Comparison of ENCODE assay signal across 23 cellular contexts in genomic region chr16:79834720-79835119, GRCh38.
"Had no signal": no experiment of that assay in that cellular context is flagged by ENCODE, and none has a peak within 500 bp of the region (broad histone marks: within the 10 kb centered on the region; RNA-seq: fewer than 3 reads in every experiment).

No MANE protein-coding gene starts in this region.

- H3K36me3 ChIP-seq: neural progenitor cell, ovary, stomach, thoracic aorta, thyroid gland, tibial nerve, upper lobe of right lung, uterus had no signal

- H3K27ac ChIP-seq: neural progenitor cell, ovary, parathyroid adenoma, psoas muscle, stomach, thoracic aorta, thyroid gland, tibial nerve, upper lobe of right lung had no signal

- H3K27me3 ChIP-seq: neural progenitor cell, ovary, stomach, thyroid gland, tibial nerve, upper lobe of right lung, uterus had no signal

- H3K9me3 ChIP-seq: ovary, psoas muscle, stomach, thoracic aorta, thyroid gland, tibial nerve, upper lobe of right lung, uterus had no signal

- H3K4me2 ChIP-seq: neural progenitor cell had no signal

- DNase-seq: naive thymus-derived CD4-positive, alpha-beta T cell; natural killer cell; occipital lobe; ovary; posterior cingulate gyrus; psoas muscle; stimulated activated CD4-positive, alpha-beta T cell treated with anti-CD3 and anti-CD28 coated beads, Interleukin-15, amount 100 ng/mL, for 24 hours; stimulated activated CD4-positive, alpha-beta T cell treated with anti-CD3 and anti-CD28 coated beads, Interleukin-2, amount 100 ng/mL, for 24 hours; stimulated activated CD4-positive, alpha-beta T cell treated with anti-CD3 and anti-CD28 coated beads, Interleukin-2, amount 100 ng/mL, for 48 hours; stimulated activated CD4-positive, alpha-beta T cell treated with anti-CD3 and anti-CD28 coated beads, Interleukin-4, amount 100 ng/mL, for 24 hours; stimulated activated naive B cell treated with anti-CD40 and anti-IgM and Interleukin-4, amounts not matched to agents 10 μg/mL and 1 μg/mL and 100 μg/mL, for 72 hours; stimulated activated naive CD4-positive, alpha-beta T cell treated with Interleukin-2 at 50 U/mL for 16 hours; stomach; thyroid gland; upper lobe of right lung; uterus had no signal

- H3K4me1 ChIP-seq: neural progenitor cell, parathyroid adenoma, psoas muscle, thyroid gland, upper lobe of right lung had no signal

- H2AFZ ChIP-seq: neural progenitor cell, parathyroid adenoma had no signal

- ATAC-seq: naive thymus-derived CD4-positive, alpha-beta T cell; natural killer cell; psoas muscle; sciatic nerve; stimulated activated effector memory CD8-positive, alpha-beta T cell treated with anti-CD3 and anti-CD28 coated beads, Interleukin-12 subunit alpha, Interleukin-12 subunit beta, amount 100 ng/mL, for 72 hours; stimulated activated naive B cell treated with anti-CD40 and anti-IgM and Interleukin-4, amounts not matched to agents 10 μg/mL and 1 μg/mL and 100 μg/mL, for 72 hours; upper lobe of right lung had no signal

- H3K4me3 ChIP-seq: neural progenitor cell, ovary, psoas muscle, skin epidermis, stomach, thoracic aorta, thyroid gland, tibial nerve, upper lobe of right lung, uterus had no signal

- H3K79me2 ChIP-seq: parathyroid adenoma had no signal

- H3K9ac ChIP-seq: neural progenitor cell, parathyroid adenoma had no signal
